ENCODE assay signal across 29 cellular contexts in the genomic region with DNA sequence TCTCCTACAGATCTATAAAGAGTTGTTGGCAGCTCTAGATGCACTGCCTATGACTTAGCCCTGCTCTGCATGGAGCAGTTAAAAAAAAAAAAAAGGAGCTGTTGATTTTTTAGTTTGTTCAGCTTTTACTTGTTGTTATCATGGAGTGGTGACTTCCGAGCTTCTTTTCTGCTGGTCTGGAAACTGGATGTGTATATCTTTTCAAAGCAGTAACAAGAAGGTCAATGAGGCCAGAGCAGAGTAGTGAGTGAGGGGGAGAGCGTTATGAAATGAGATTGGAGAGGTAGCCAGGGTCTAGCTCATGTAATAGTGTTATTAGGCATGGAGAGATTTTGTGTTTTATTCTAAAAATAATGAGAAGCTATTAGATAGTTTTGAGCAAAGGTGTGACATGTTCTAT. TPM values are rescaled to one million over a fixed set of nuclear protein-coding genes. Genes with fewer than 3 reads are reported as not detected.
"Had no signal": no experiment of that assay in that cellular context is flagged by ENCODE, and none has a peak within 500 bp of the region (broad histone marks: within the 10 kb centered on the region; RNA-seq: fewer than 3 reads in every experiment).

No MANE protein-coding gene starts in this region.

- H3K27me3 ChIP-seq: ascending aorta had no signal

- H3K9me3 ChIP-seq: ascending aorta had no signal

- H3K27ac ChIP-seq: ascending aorta, WERI-Rb-1 had no signal

- H3K4me3 ChIP-seq: ascending aorta had no signal

- H3K36me3 ChIP-seq: ascending aorta, WERI-Rb-1 had no signal

- H3K4me1 ChIP-seq: ascending aorta had no signal

- DNase-seq: activated CD4-positive, alpha-beta memory T cell treated with anti-CD3 and anti-CD28 coated beads, Interleukin-2, amount 10 ng/mL, durations not matched to agents 7 days and 5 days; activated CD4-positive, alpha-beta T cell treated with anti-CD3 and anti-CD28 coated beads for 1 hour; activated CD4-positive, alpha-beta T cell treated with anti-CD3 and anti-CD28 coated beads for 36 hours; activated CD4-positive, alpha-beta T cell treated with anti-CD3 and anti-CD28 coated beads for 48 hours; activated CD4-positive, alpha-beta T cell treated with anti-CD3 and anti-CD28 coated beads, Interleukin-2, amount 10 ng/mL, durations not matched to agents 7 days and 5 days; activated CD4-positive, alpha-beta T cell treated with anti-CD3 and anti-CD28 coated beads, Interleukin-2, amount 50 U/mL, for 48 hours; activated CD4-positive, CD25-positive, alpha-beta regulatory T cell; activated CD8-positive, alpha-beta memory T cell treated with anti-CD3 and anti-CD28 coated beads for 24 hours; activated CD8-positive, alpha-beta memory T cell treated with anti-CD3 and anti-CD28 coated beads, Interleukin-2, amount 10 ng/mL, durations not matched to agents 7 days and 5 days; activated CD8-positive, alpha-beta memory T cell treated with anti-CD3 and anti-CD28 coated beads, Interleukin-2, amount 50 U/mL, for 48 hours; activated CD8-positive, alpha-beta T cell treated with anti-CD3 and anti-CD28 coated beads, Interleukin-2, amount 10 ng/mL, durations not matched to agents 7 days and 5 days; activated effector memory CD4-positive, alpha-beta T cell treated with Interleukin-2 at 50 U/mL for 16 hours; activated gamma-delta T cell; activated naive CD4-positive, alpha-beta T cell treated with anti-CD3 and anti-CD28 coated beads, Interleukin-2, amount 10 ng/mL, durations not matched to agents 7 days and 5 days; activated naive CD4-positive, alpha-beta T cell treated with Interleukin-2 at 50 U/mL for 16 hours; activated naive CD8-positive, alpha-beta T cell treated with anti-CD3 and anti-CD28 coated beads, Interleukin-2, amount 10 ng/mL, durations not matched to agents 7 days and 5 days; activated naive CD8-positive, alpha-beta T cell treated with anti-CD3 and anti-CD28 coated beads, Interleukin-2, amount 50 U/mL, for 24 hours; activated T-cell treated with anti-CD3 and anti-CD28 coated beads, Interleukin-2, amount 50 U/mL, for 24 hours; activated T-cell treated with anti-CD3 and anti-CD28 coated beads, Interleukin-2, amount 50 U/mL, for 48 hours; amygdala; anterior cingulate cortex; central memory CD4-positive, alpha-beta T cell; T-helper 1 cell; T-helper 2 cell; T-helper 9 cell; WERI-Rb-1 had no signal

RNA-seq across cellular contexts. Expression of a gene that starts 49.8 kb away (rescaled TPM):
- total RNA-seq: activated CD4-positive, alpha-beta T cell treated with anti-CD3 and anti-CD28 coated beads for 36 hours; activated T-helper 2 cell treated with anti-CD3 and anti-CD28 coated beads, Interferon-gamma antibody, Interleukin-2, Interleukin-4, amounts not matched to agents 10 μg/mL and 5 μg/mL and 100 μg/mL, durations not matched to agents 14 hours and 24 hours and 36 hours; bronchial epithelial cell had no signal
